ENCODE assay signal across 23 cellular contexts in genomic region chr2:19251554-19251953, GRCh38.
A peak's percentile ranks its signal among the peaks of the same experiment; 100 is the strongest.
DNase-seq lines count a peak whose midpoint lies in the region; ATAC-seq and TF ChIP-seq lines count a peak whose summit lies in the region.
"Had no signal": no experiment of that assay in that cellular context is flagged by ENCODE, and none has a peak within 500 bp of the region (broad histone marks: within the 10 kb centered on the region; RNA-seq: fewer than 3 reads in every experiment).

No MANE protein-coding gene starts in this region.

- dilution Hi-C loops in IMR-90 (cut with HindIII; ENCODE audit: low sequenced_read_pairs, unreplicated experiment), result no loop called here

- H2BK20ac ChIP-seq in IMR-90 (ENCODE audit: low read depth, low read length), result no peak overlapping the region

- no peak for TF ChIP-seq POLR2A in IMR-90 (IDR thresholded peaks at IDR 0.05; ENCODE audit: low read depth, low read length)

- H3K18ac ChIP-seq in IMR-90 (ENCODE audit: low read depth, low read length), result no peak overlapping the region

- no peak overlapping the region for H2AFZ ChIP-seq in IMR-90 (replicated peaks; ENCODE audit: low read length, poor library complexity)
- H2AFZ ChIP-seq in neural progenitor cell (replicated peaks), result no peak overlapping the region
- H2AFZ ChIP-seq: GM23338 had no signal

- no peaks in the 10 kb centered on the region for H3F3A ChIP-seq in neural progenitor cell (ENCODE audit: low read depth)

- peak; percentile 22 for DNase-seq in IMR-90
- peak; percentile 36 for DNase-seq in adipocyte (ENCODE audit: low read depth)
- DNase-seq in fibroblast of mammary gland (ENCODE audit: low read depth), result peak; percentile 61
- DNase-seq in myocyte (ENCODE audit: low read depth), result peak; percentile 83
- no peak for DNase-seq in amygdala (lab: John Stamatoyannopoulos, UW)
- DNase-seq in neural progenitor cell (ENCODE audit: low spot score), result no peak
- DNase-seq: CD4-positive, CD25-positive, alpha-beta regulatory T cell; DMS153; DND-41; KBM-7; MG63; NCI-H2029 treated with DMSO at 0.1 percent for 48 hours; NCI-H2227 treated with DMSO at 0.1 percent for 48 hours; NCI-H510A; NCI-H69; Right ventricle myocardium superior; RPMI8226 had no signal

- WGBS in IMR-90 (ENCODE audit: extremely low coverage in 2 of 2, insufficient read length in 1 of 2), 2 experiments, result no CpG with 5 or more reads among the region's 4 CpGs

- H3K9me3 ChIP-seq in IMR-90 (ENCODE audit: control insufficient read depth, insufficient read depth, low read length) (no peaks in the 10 kb centered on the region), adipocyte (ENCODE audit: control insufficient read depth, low read length) (no peaks in the 10 kb centered on the region), neural progenitor cell (ENCODE audit: low read depth) (no peaks in the 10 kb centered on the region)
- H3K9me3 ChIP-seq: BLaER1, HAP-1, MG63, SJSA1 had no signal

- no peak for ATAC-seq in IMR-90 (ENCODE audit: low read depth)
- ATAC-seq in HG03520 (IDR thresholded peaks at IDR 0.05; ENCODE audit: unreplicated experiment), result no peak
- no peak for ATAC-seq in HG02571 (IDR thresholded peaks at IDR 0.05; ENCODE audit: unreplicated experiment)
- ATAC-seq: GM23338 had no signal

- in situ Hi-C loops in IMR-90 (cut with MboI; ENCODE audit: low sequenced_read_pairs), result no loop called here

- POLR2A ChIA-PET in IMR-90 (lab: Charles Lee; ENCODE audit: unreplicated experiment), result no interaction called here

- TF ChIP-seq CTCF in IMR-90 (conservative IDR thresholded peaks at IDR 0.05; ENCODE audit: low read depth, low read length) (no peak), fibroblast of mammary gland (conservative IDR thresholded peaks at IDR 0.05; ENCODE audit: control insufficient read depth, insufficient read depth, low read depth, low read length) (no peak), neural progenitor cell (IDR thresholded peaks at IDR 0.05) (no peak)

- no peak overlapping the region; the same call in 1 of the 2 replicates for H3K14ac ChIP-seq in IMR-90 (replicated peaks; ENCODE audit: low read depth, low read length)

- intact Hi-C loops in IMR-90 (cut with micrococcal nuclease), result no loop called here

- H3K27me3 Mint-ChIP-seq in neural progenitor cell (ENCODE audit: insufficient read depth, low read depth), result no peaks in the 10 kb centered on the region
- H3K27me3 Mint-ChIP-seq: CD4-positive, CD25-positive, alpha-beta regulatory T cell had no signal

- no peaks in the 10 kb centered on the region for H4K20me1 ChIP-seq in IMR-90 (ENCODE audit: insufficient read depth, low read length)
- no peaks in the 10 kb centered on the region for H4K20me1 ChIP-seq in neural progenitor cell (ENCODE audit: low read depth)
- H4K20me1 ChIP-seq: BLaER1 had no signal

- no peak for TF ChIP-seq RAD21 in IMR-90 (IDR thresholded peaks at IDR 0.05; ENCODE audit: low read length)

- H3K4me3 Mint-ChIP-seq in neural progenitor cell, result no peak overlapping the region
- H3K4me3 Mint-ChIP-seq: CD4-positive, CD25-positive, alpha-beta regulatory T cell; GM23338 had no signal

- no peak overlapping the region for H4K8ac ChIP-seq in IMR-90 (ENCODE audit: low read depth in 2 of 2, low read length in 2 of 2)

- peaks cover 6% of the 10 kb centered on the region for H3K4me1 Mint-ChIP-seq in neural progenitor cell
- H3K4me1 Mint-ChIP-seq: CD4-positive, CD25-positive, alpha-beta regulatory T cell had no signal

- H3K27me3 ChIP-seq in IMR-90 (ENCODE audit: control insufficient read depth, insufficient read depth, low read length) (no peaks in the 10 kb centered on the region), adipocyte (replicated peaks; ENCODE audit: control insufficient read depth, insufficient read depth, low read length) (no peaks in the 10 kb centered on the region), neural progenitor cell (no peaks in the 10 kb centered on the region)
- H3K27me3 ChIP-seq: BLaER1, MG63, SJSA1 had no signal

- CTCF ChIA-PET in IMR-90 (lab: Yijun Ruan, JAX), result no interaction called here

- H3K9ac ChIP-seq in IMR-90 (ENCODE audit: low read depth, low read length) (no peak overlapping the region), adipocyte (ENCODE audit: low read length) (no peak overlapping the region), neural progenitor cell (no peak overlapping the region)
- H3K9ac ChIP-seq: BLaER1 had no signal

- BruUV-seq in IMR-90 (replicated peaks; lab: Mats Ljungman, UMichigan), result no TSS peak

- no peak overlapping the region for H3K27ac ChIP-seq in IMR-90 (ENCODE audit: insufficient read depth, low read length)
- no peak overlapping the region for H3K27ac ChIP-seq in neural progenitor cell
- H3K27ac ChIP-seq: BLaER1, SJSA1 had no signal

- no peaks in the 10 kb centered on the region for H3K36me3 ChIP-seq in IMR-90 (ENCODE audit: control insufficient read depth, insufficient read depth, low read length)
- no peaks in the 10 kb centered on the region for H3K36me3 ChIP-seq in adipocyte (ENCODE audit: control insufficient read depth, insufficient read depth, low read length, severe bottlenecking)
- no peaks in the 10 kb centered on the region for H3K36me3 ChIP-seq in neural progenitor cell
- H3K36me3 ChIP-seq: BLaER1, HAP-1, MG63, SJSA1 had no signal

- H3K4me3 ChIP-seq in IMR-90 (ENCODE audit: insufficient read depth, low read depth, low read length) (no peak overlapping the region), adipocyte (ENCODE audit: low read length) (no peak overlapping the region), fibroblast of mammary gland (ENCODE audit: control insufficient read depth, low read depth, low read length) (no peak overlapping the region), neural progenitor cell (no peak overlapping the region)
- H3K4me3 ChIP-seq: BLaER1, GM23338, HAP-1, MG63, SJSA1 had no signal

- no peak overlapping the region for H3K4ac ChIP-seq in IMR-90 (ENCODE audit: low read depth, low read length)

- no peaks in the 10 kb centered on the region for H3K79me2 ChIP-seq in neural progenitor cell (ENCODE audit: low read depth)

- no peak overlapping the region for H4K91ac ChIP-seq in IMR-90 (ENCODE audit: insufficient read depth, low read depth, low read length)

- no peak overlapping the region for H2BK5ac ChIP-seq in IMR-90 (ENCODE audit: low read depth, low read length, poor library complexity, severe bottlenecking)

- H3K4me1 ChIP-seq in IMR-90 (ENCODE audit: control insufficient read depth, insufficient read depth, low read length), result peaks cover 6% of the 10 kb centered on the region
- peaks cover 10% of the 10 kb centered on the region for H3K4me1 ChIP-seq in adipocyte (ENCODE audit: control insufficient read depth, insufficient read depth, low read length)
- H3K4me1 ChIP-seq in neural progenitor cell, result no peaks in the 10 kb centered on the region
- H3K4me1 ChIP-seq: BLaER1, SJSA1 had no signal

- no peaks in the 10 kb centered on the region for H3K36me3 Mint-ChIP-seq in neural progenitor cell
- H3K36me3 Mint-ChIP-seq: CD4-positive, CD25-positive, alpha-beta regulatory T cell had no signal

- no peak overlapping the region for H4K5ac ChIP-seq in IMR-90 (ENCODE audit: low read depth, low read length)

- no peak overlapping the region for H2BK15ac ChIP-seq in IMR-90 (ENCODE audit: low read depth, low read length)

- no peaks in the 10 kb centered on the region for H3K79me1 ChIP-seq in IMR-90 (ENCODE audit: low read depth in 1 of 2, low read length in 2 of 2)

- H3K4me2 ChIP-seq in IMR-90 (ENCODE audit: low read depth, low read length), result no peak overlapping the region
- no peak overlapping the region for H3K4me2 ChIP-seq in neural progenitor cell
- H3K4me2 ChIP-seq: BLaER1, GM23338 had no signal

- no peak overlapping the region for H3K23ac ChIP-seq in IMR-90 (ENCODE audit: low read depth, low read length)

- H3K27ac Mint-ChIP-seq in neural progenitor cell, result no peak overlapping the region
- H3K27ac Mint-ChIP-seq: CD4-positive, CD25-positive, alpha-beta regulatory T cell; GM23338 had no signal

- H3K9me1 ChIP-seq in IMR-90 (ENCODE audit: insufficient read depth, low read length), result peaks cover 6% of the 10 kb centered on the region

- H2AK9ac ChIP-seq in IMR-90 (replicated peaks; ENCODE audit: low read depth, low read length, poor library complexity), result no peak overlapping the region

- H3K56ac ChIP-seq in IMR-90 (ENCODE audit: extremely low read depth, insufficient read depth, low read length), result no peak overlapping the region

- H2AK5ac ChIP-seq in IMR-90 (ENCODE audit: low read depth, low read length), result no peak overlapping the region

- H3K9me3 Mint-ChIP-seq in neural progenitor cell, result no peaks in the 10 kb centered on the region

- no peak overlapping the region for H2BK120ac ChIP-seq in IMR-90 (ENCODE audit: low read depth, low read length)

TF ChIP-seq in IMR-90, 13 proteins besides CTCF, POLR2A, EP300 and RAD21:
- TF ChIP-seq SMC3 (IDR thresholded peaks at IDR 0.05; ENCODE audit: low read depth, low read length), result no peak
- TF ChIP-seq MAFK (IDR thresholded peaks at IDR 0.05; ENCODE audit: low read depth, low read length), result no peak
- TF ChIP-seq MXI1 (IDR thresholded peaks at IDR 0.05; ENCODE audit: borderline replicate concordance, low read depth, low read length), result no peak
- no peak for TF ChIP-seq NFE2L2 (IDR thresholded peaks at IDR 0.05; ENCODE audit: low read depth, low read length)
- TF ChIP-seq CEBPB (IDR thresholded peaks at IDR 0.05; ENCODE audit: low read depth, low read length), result no peak
- no peak for TF ChIP-seq ELK1 (IDR thresholded peaks at IDR 0.05; ENCODE audit: borderline replicate concordance, low read depth, low read length)

Comparison
In these comparisons a context has a peak if more than half of its experiments do, and no peak if none do; other contexts are left out.
1. DNase-seq: peak in IMR-90 (single experiment), adipocyte (single experiment), fibroblast of mammary gland (single experiment) and myocyte (single experiment); none in amygdala (0 of 56) and neural progenitor cell (single experiment).